Comparison of ENCODE assay signal across 11 cellular contexts in genomic region chr12:122984612-122985358, GRCh38. TPM values are rescaled to one million over a fixed set of nuclear protein-coding genes. Genes with fewer than 3 reads are reported as not detected.
A peak's percentile ranks its signal among the peaks of the same experiment; 100 is the strongest.
DNase-seq lines count a peak whose midpoint lies in the region; ATAC-seq and TF ChIP-seq lines count a peak whose summit lies in the region.
"Had no signal": no experiment of that assay in that cellular context is flagged by ENCODE, and none has a peak within 500 bp of the region (broad histone marks: within the 10 kb centered on the region; RNA-seq: fewer than 3 reads in every experiment).

No MANE protein-coding gene starts in this region.

- H3K4me3 ChIP-seq in BLaER1 (no peak overlapping the region), fibroblast of the aortic adventitia (ENCODE audit: low read depth, low read length) (no peak overlapping the region), neutrophil (ENCODE audit: low read depth in 1 of 2, low read length in 1 of 2) (no peak overlapping the region)

- 0 out of 2 replicates have a peak overlapping the region, but pooled peaks have one; percentile 38 for H3K27ac ChIP-seq in BLaER1
- H3K27ac ChIP-seq in neutrophil: peak overlapping the region; percentile 11
- H3K27ac ChIP-seq: VCaP had no signal

- no peaks in the 10 kb centered on the region for H3K9me3 Mint-ChIP-seq in T-cell
- H3K9me3 Mint-ChIP-seq in activated T-helper 17 cell treated with anti-CD3 and anti-CD28 coated beads, Interleukin-2, amount 50 U/mL, for 72 hours: no peaks in the 10 kb centered on the region
- H3K9me3 Mint-ChIP-seq: effector memory CD8-positive, alpha-beta T cell had no signal

- ATAC-seq in T-cell (replicated peaks in 1 of 4) (no peak), GM18909 (IDR thresholded peaks at IDR 0.05; ENCODE audit: poor library complexity, unreplicated experiment) (no peak), HG03457 (IDR thresholded peaks at IDR 0.05; ENCODE audit: unreplicated experiment) (no peak)
- ATAC-seq in activated T-helper 17 cell treated with anti-CD3 and anti-CD28 coated beads, Interleukin-2, amount 50 U/mL, for 72 hours (replicated peaks): no peak
- ATAC-seq: effector memory CD8-positive, alpha-beta T cell had no signal

- POLR2A ChIA-PET in T-cell (lab: Charles Lee): interaction anchor here (0.5 to 1.0 kb wide), 2 partner anchors 9 to 249 kb away, joined by 3 to 4 read pairs; no protein-coding TSS in a partner anchor

- TF ChIP-seq CTCF in fibroblast of the aortic adventitia (IDR thresholded peaks at IDR 0.05; ENCODE audit: insufficient read depth, low read length) (no peak), neutrophil (IDR thresholded peaks at IDR 0.05) (no peak)

- H4K20me1 ChIP-seq in BLaER1: peaks cover 55% of the 10 kb centered on the region

- H3K4me2 ChIP-seq in BLaER1: peak overlapping the region; percentile 97

- H3K4me1 Mint-ChIP-seq in T-cell: peaks cover 36 to 43% (median 38%) of the 10 kb centered on the region in 3 donors
- H3K4me1 Mint-ChIP-seq in activated T-helper 17 cell treated with anti-CD3 and anti-CD28 coated beads, Interleukin-2, amount 50 U/mL, for 72 hours: peaks cover 12% of the 10 kb centered on the region

- H3K4me1 ChIP-seq in BLaER1 (peaks cover 43% of the 10 kb centered on the region), neutrophil (ENCODE audit: control insufficient read depth in 1 of 2, insufficient read depth in 1 of 2, low read depth in 1 of 2, low read length in 1 of 2) (peaks cover 40 to 52% of the 10 kb centered on the region in 2 experiments)

- CTCF ChIA-PET in T-cell (lab: Charles Lee): no interaction called here

- no peak overlapping the region for H3K4me3 Mint-ChIP-seq in T-cell
- H3K4me3 Mint-ChIP-seq in activated T-helper 17 cell treated with anti-CD3 and anti-CD28 coated beads, Interleukin-2, amount 50 U/mL, for 72 hours: no peak overlapping the region
- H3K4me3 Mint-ChIP-seq: effector memory CD8-positive, alpha-beta T cell had no signal

- H3K36me3 ChIP-seq in BLaER1 (peaks cover 78% of the 10 kb centered on the region), neutrophil (peaks cover 18% of the 10 kb centered on the region)

- H3K36me3 Mint-ChIP-seq in T-cell: no peaks in the 10 kb centered on the region
- peaks cover 31% of the 10 kb centered on the region for H3K36me3 Mint-ChIP-seq in activated T-helper 17 cell treated with anti-CD3 and anti-CD28 coated beads, Interleukin-2, amount 50 U/mL, for 72 hours (ENCODE audit: low read depth)

- H3K27me3 ChIP-seq in BLaER1: no peaks in the 10 kb centered on the region
- H3K27me3 ChIP-seq in neutrophil: no peaks in the 10 kb centered on the region

- H3K27me3 Mint-ChIP-seq in T-cell: no peaks in the 10 kb centered on the region
- H3K27me3 Mint-ChIP-seq in activated T-helper 17 cell treated with anti-CD3 and anti-CD28 coated beads, Interleukin-2, amount 50 U/mL, for 72 hours: no peaks in the 10 kb centered on the region
- H3K27me3 Mint-ChIP-seq: effector memory CD8-positive, alpha-beta T cell had no signal

- H3K27ac Mint-ChIP-seq in T-cell: peak overlapping the region; percentile 49 to 73
- H3K27ac Mint-ChIP-seq in activated T-helper 17 cell treated with anti-CD3 and anti-CD28 coated beads, Interleukin-2, amount 50 U/mL, for 72 hours: no peak overlapping the region

- H3K9me3 ChIP-seq in BLaER1 (no peaks in the 10 kb centered on the region), neutrophil (no peaks in the 10 kb centered on the region)

- DNase-seq in T-cell: no peak
- DNase-seq in fibroblast of the aortic adventitia (ENCODE audit: low read depth): peak; percentile 22
- DNase-seq in NCI-H510A (lab: John Stamatoyannopoulos, UW): no peak
- DNase-seq: effector memory CD8-positive, alpha-beta T cell; small intestine had no signal

- H3K9ac ChIP-seq in BLaER1: peak overlapping the region; percentile 27; the same call in 1 of the 2 replicates

RNA-seq across cellular contexts. Expression of gene ARL6IP4, which starts 4.3 kb away (rescaled TPM):
- total RNA-seq in T-cell (100 to 1,000 TPM; 134 to 231 (median 204) TPM), fibroblast of the aortic adventitia (ENCODE audit: low replicate concordance) (110 and 240 TPM in 2 replicates)
- 100 to 1,000 TPM; 112 to 160 TPM for total RNA-seq in activated T-helper 17 cell treated with anti-CD3 and anti-CD28 coated beads, Interleukin-2, amount 50 U/mL, for 72 hours

RNA-seq across cellular contexts. Expression of gene OGFOD2, which starts 9.7 kb away (rescaled TPM):
- total RNA-seq in T-cell (10 to 100 TPM; 17.4 to 45.3 (median 43.7) TPM), fibroblast of the aortic adventitia (ENCODE audit: low replicate concordance) (10.3 and 21.4 TPM in 2 replicates)
- 10 to 100 TPM; 24.9 to 28.6 TPM for total RNA-seq in activated T-helper 17 cell treated with anti-CD3 and anti-CD28 coated beads, Interleukin-2, amount 50 U/mL, for 72 hours

RNA-seq across cellular contexts. Expression of gene ABCB9, which starts 18.5 kb away (rescaled TPM):
- total RNA-seq in T-cell: 1 to 10 TPM; 5.6 to 7.2 (median 6.1) TPM
- 4.4 and 10.3 TPM in 2 replicates for total RNA-seq in fibroblast of the aortic adventitia (ENCODE audit: low replicate concordance)
- 10 to 100 TPM in 1 of 2 donors, 1 to 10 TPM in 1; 7.7 to 12.0 TPM for total RNA-seq in activated T-helper 17 cell treated with anti-CD3 and anti-CD28 coated beads, Interleukin-2, amount 50 U/mL, for 72 hours
